In genomic region chr3:139434764-139435291, GRCh38 we compare ENCODE assay signal across 13 cellular contexts. TPM values are rescaled to one million over a fixed set of nuclear protein-coding genes. Genes with fewer than 3 reads are reported as not detected.
DNase-seq lines count a peak whose midpoint lies in the region; ATAC-seq and TF ChIP-seq lines count a peak whose summit lies in the region.
"Had no signal": no experiment of that assay in that cellular context is flagged by ENCODE, and none has a peak within 500 bp of the region (broad histone marks: within the 10 kb centered on the region; RNA-seq: fewer than 3 reads in every experiment).

No MANE protein-coding gene starts in this region.

- H3K14ac ChIP-seq in trophoblast cell (ENCODE audit: low read length) = no peak overlapping the region

- no peaks in the 10 kb centered on the region for H3K79me1 ChIP-seq in trophoblast cell (ENCODE audit: low read length)

- no peak overlapping the region for H2BK5ac ChIP-seq in trophoblast cell (ENCODE audit: low read depth, low read length, poor library complexity)

- no peaks in the 10 kb centered on the region for H3K79me2 ChIP-seq in trophoblast cell (ENCODE audit: control insufficient read depth, insufficient read depth, low read length, poor library complexity)

- H3K9ac ChIP-seq in trophoblast cell (ENCODE audit: low read length) = no peak overlapping the region

- H3K9me3 ChIP-seq in trophoblast cell (ENCODE audit: insufficient read depth, low read depth, low read length) = peaks cover 2% of the 10 kb centered on the region
- H3K9me3 ChIP-seq: body of pancreas had no signal

- no peak overlapping the region for H2BK12ac ChIP-seq in trophoblast cell (ENCODE audit: low read length)

- no peak overlapping the region for H3K4ac ChIP-seq in trophoblast cell (ENCODE audit: low read depth, low read length)

- TF ChIP-seq CTCF in dorsolateral prefrontal cortex (IDR thresholded peaks at IDR 0.05 in 54 of 56, conservative IDR thresholded peaks at IDR 0.05 in 2 of 56; ENCODE audit: low read depth in 1 of 56, partially characterized antibody in 56 of 56) = no peak

- DNase-seq in Caki2 (ENCODE audit: low read depth) (peak; percentile 27), NCI-H2107 (lab: John Stamatoyannopoulos, UW) (peak; percentile 46), fibroblast of gingiva (ENCODE audit: low read depth) (peak; percentile 56), trophoblast cell (peak; percentile 87 to 90), dorsolateral prefrontal cortex (no peak), T-helper 9 cell (no peak)
- DNase-seq in activated CD4-positive, alpha-beta T cell treated with anti-CD3 and anti-CD28 coated beads for 4 hours = no peak
- DNase-seq: CD8-positive, alpha-beta memory T cell; hypothalamus had no signal

- H4K91ac ChIP-seq in trophoblast cell (ENCODE audit: low read depth, low read length) = no peak overlapping the region

- no peak overlapping the region for H2AFZ ChIP-seq in trophoblast cell (ENCODE audit: insufficient read depth, low read length, poor library complexity)

- H3K27ac ChIP-seq in trophoblast cell (ENCODE audit: low read depth, low read length) = no peak overlapping the region
- no peak overlapping the region for H3K27ac ChIP-seq in dorsolateral prefrontal cortex
- H3K27ac ChIP-seq: body of pancreas had no signal

- no peak overlapping the region for H2BK120ac ChIP-seq in trophoblast cell (ENCODE audit: insufficient read depth, low read length, poor library complexity)

- H3K4me3 ChIP-seq in trophoblast cell (ENCODE audit: low read depth, low read length) (no peak overlapping the region), dorsolateral prefrontal cortex (no peak overlapping the region)
- H3K4me3 ChIP-seq: body of pancreas had no signal

- H3K4me1 ChIP-seq in trophoblast cell (ENCODE audit: control insufficient read depth in 1 of 2, insufficient read depth in 2 of 2, low read length in 2 of 2) = peaks cover 5 to 13% of the 10 kb centered on the region in 2 experiments
- H3K4me1 ChIP-seq: body of pancreas had no signal

- no peak overlapping the region for H3K23ac ChIP-seq in trophoblast cell (ENCODE audit: low read length)

- no peaks in the 10 kb centered on the region for H3K36me3 ChIP-seq in trophoblast cell (ENCODE audit: control insufficient read depth in 1 of 2, insufficient read depth in 2 of 2, low read length in 2 of 2)

- in situ Hi-C loops in Caki2 (cut with HindIII; ENCODE audit: low pct_unique_long_range_greater_than_20kb, low sequenced_read_pairs) = no loop called here

- no peak overlapping the region for H2AK5ac ChIP-seq in trophoblast cell (ENCODE audit: low read length)

- no peak overlapping the region for H3K4me2 ChIP-seq in trophoblast cell (ENCODE audit: low read length)

- intact Hi-C loops in dorsolateral prefrontal cortex (cut with DNase I) = loop anchor here in 1 of 2 donors (10.0 kb wide), 1 partner anchor 240 kb away; the partner anchor contains the start of gene NMNAT3

- no peak for ATAC-seq in GM18870 (IDR thresholded peaks at IDR 0.05; ENCODE audit: unreplicated experiment)
- ATAC-seq: body of pancreas, SK-N-SH treated with all-trans-retinoic acid at 6 μM for 48 hours had no signal

- H4K12ac ChIP-seq in trophoblast cell (ENCODE audit: low read depth, low read length) = no peak overlapping the region

- H3K18ac ChIP-seq in trophoblast cell (ENCODE audit: low read length) = no peak overlapping the region

- no peaks in the 10 kb centered on the region for H3K27me3 ChIP-seq in trophoblast cell (ENCODE audit: insufficient read depth, low read length)
- no peaks in the 10 kb centered on the region for H3K27me3 ChIP-seq in dorsolateral prefrontal cortex
- H3K27me3 ChIP-seq: body of pancreas had no signal

- no peak overlapping the region for H4K8ac ChIP-seq in trophoblast cell (ENCODE audit: low read depth, low read length)

- no CpG with 5 or more reads among the region's 6 CpGs for WGBS in trophoblast cell (ENCODE audit: extremely low coverage, insufficient coverage, insufficient read length)

RNA-seq across cellular contexts. Expression of gene RBP2, which starts 41.5 kb away (rescaled TPM):
- total RNA-seq in Caki2 (2014; rRNA removed; shearing (Covaris generic); ENCODE audit: low replicate concordance) = not detected in 2 replicates
- polyA plus RNA-seq in trophoblast cell (2013) = 0.16 TPM in 1 of 2 replicates, not detected in the other
- total RNA-seq in dorsolateral prefrontal cortex = not detected
- total RNA-seq: body of pancreas; CD8-positive, alpha-beta memory T cell; osteocyte had no signal
- polyA plus RNA-seq: CD8-positive, alpha-beta memory T cell had no signal

RNA-seq across cellular contexts. Expression of gene COPB2, which starts 45.4 kb away (rescaled TPM):
- 101 and 149 TPM in 2 replicates for total RNA-seq in Caki2 (2014; rRNA removed; shearing (Covaris generic); ENCODE audit: low replicate concordance)
- 139 TPM in 2 replicates for polyA plus RNA-seq in trophoblast cell (2013)
- 100 to 1,000 TPM in 27 of 120 experiments, 10 to 100 TPM in 93; 59.7 to 117 (median 91.2) TPM for total RNA-seq in dorsolateral prefrontal cortex

Comparison
In these comparisons a context has a peak if more than half of its experiments do, and no peak if none do; other contexts are left out.
1. DNase-seq: peak in Caki2 (single experiment), NCI-H2107 (single experiment), fibroblast of gingiva (single experiment) and trophoblast cell (2 of 2); none in dorsolateral prefrontal cortex (0 of 10), activated CD4-positive, alpha-beta T cell treated with anti-CD3 and anti-CD28 coated beads for 4 hours (0 of 2) and T-helper 9 cell (single experiment).